9 cellular contexts compared by ENCODE assay signal in genomic region chr17:80221401-80221800, GRCh38. TPM values are rescaled to one million over a fixed set of nuclear protein-coding genes. Genes with fewer than 3 reads are reported as not detected.
DNase-seq lines count a peak whose midpoint lies in the region; ATAC-seq, FAIRE-seq and TF ChIP-seq lines count a peak whose summit lies in the region.
"Had no signal": no experiment of that assay in that cellular context is flagged by ENCODE, and none has a peak within 500 bp of the region (broad histone marks: within the 10 kb centered on the region; RNA-seq: fewer than 3 reads in every experiment).

No MANE protein-coding gene starts in this region.

- H3K27ac ChIP-seq in K562 (ENCODE audit: extremely low read depth, low read depth, low read length) = no peak overlapping the region
- no peak overlapping the region for H3K27ac ChIP-seq in lower lobe of right lung
- H3K27ac ChIP-seq in testis = peak overlapping the region; percentile 86 to 87

- H3K4me3 ChIP-seq in K562 (no peak overlapping the region), lower lobe of right lung (peak overlapping the region; percentile 96), testis (peak overlapping the region; percentile 79 to 81)

- H3K27me3 Mint-ChIP-seq in activated CD4-positive, alpha-beta T cell treated with anti-CD3 and anti-CD28 coated beads, Interleukin-2, amount 10 ng/mL, durations not matched to agents 7 days and 5 days = no peaks in the 10 kb centered on the region

- ATAC-seq in K562 (no peak), lower lobe of right lung (no peak), HG03025 (IDR thresholded peaks at IDR 0.05; ENCODE audit: low FRiP score, unreplicated experiment) (no peak)

- peaks cover 3% of the 10 kb centered on the region; the same call in 1 of the 3 replicates for H3K79me2 ChIP-seq in K562 (ENCODE audit: control insufficient read depth, insufficient read depth, low read length)

- H3K27me3 ChIP-seq in K562 (ENCODE audit: control insufficient read depth in 2 of 2, insufficient read depth in 2 of 2, low read length in 2 of 2) (no peaks in the 10 kb centered on the region), lower lobe of right lung (ENCODE audit: low read depth) (no peaks in the 10 kb centered on the region), testis (no peaks in the 10 kb centered on the region)

- peak overlapping the region; percentile 46 for H3K27ac Mint-ChIP-seq in activated CD4-positive, alpha-beta T cell treated with anti-CD3 and anti-CD28 coated beads, Interleukin-2, amount 10 ng/mL, durations not matched to agents 7 days and 5 days

- H2AFZ ChIP-seq in K562 (ENCODE audit: low read depth, low read length) = no peak overlapping the region

- peaks cover 5% of the 10 kb centered on the region for H3K36me3 Mint-ChIP-seq in activated CD4-positive, alpha-beta T cell treated with anti-CD3 and anti-CD28 coated beads, Interleukin-2, amount 10 ng/mL, durations not matched to agents 7 days and 5 days (ENCODE audit: low read depth)

- no peak for FAIRE-seq in K562 (lab: Jason Lieb, UNC)

- TF ChIP-seq POLR2A in K562 (conservative IDR thresholded peaks at IDR 0.05) (no peak), testis (IDR thresholded peaks at IDR 0.05) (no peak)

- in situ Hi-C loops in K562 (cut with MboI) = no loop called here

- peaks cover 23% of the 10 kb centered on the region for H3K4me1 Mint-ChIP-seq in activated CD4-positive, alpha-beta T cell treated with anti-CD3 and anti-CD28 coated beads, Interleukin-2, amount 10 ng/mL, durations not matched to agents 7 days and 5 days

- no peak overlapping the region for H3K4me2 ChIP-seq in K562 (ENCODE audit: insufficient read depth, low read length)

- WGBS in K562 (ENCODE audit: insufficient coverage, low coverage, missing lambda C conversion rate) = 88% methylated on average over 16 of the region's 20 CpGs
- WGBS in testis, 2 donors = 40 to 45% methylated on average over 8 to 19 of the region's 20 CpGs

- H3K36me3 ChIP-seq in K562 (ENCODE audit: control insufficient read depth, insufficient read depth, low read length) (peaks cover 14% of the 10 kb centered on the region; the same call in 1 of the 3 replicates), lower lobe of right lung (peaks cover 12% of the 10 kb centered on the region), testis (ENCODE audit: low read depth, missing control alignments) (no peaks in the 10 kb centered on the region)

- H3K9me3 ChIP-seq in K562 (replicated peaks; ENCODE audit: control insufficient read depth, insufficient read depth, low read depth, low read length) (no peaks in the 10 kb centered on the region), lower lobe of right lung (no peaks in the 10 kb centered on the region), testis (no peaks in the 10 kb centered on the region)

- H4K20me1 ChIP-seq in K562 (replicated peaks; ENCODE audit: control insufficient read depth, insufficient read depth, low read length) = 0 out of 2 replicates have a peak, but pooled peaks cover 7% of the 10 kb centered on the region

- no peak for TF ChIP-seq RAD21 in K562 (CRISPR knock-in tag; conservative IDR thresholded peaks at IDR 0.05 in 1 of 2, IDR thresholded peaks at IDR 0.05 in 1 of 2)

- POLR2A ChIA-PET in activated CD4-positive, alpha-beta T cell treated with anti-CD3 and anti-CD28 coated beads, Interleukin-2, amount 10 ng/mL, durations not matched to agents 7 days and 5 days (lab: Charles Lee) = no interaction called here
- POLR2A ChIA-PET in K562 (lab: Yijun Ruan, JAX) = no interaction called here

- intact Hi-C loops in K562 (cut with micrococcal nuclease) (no loop called here), lower lobe of right lung (cut with DNase I) (no loop called here), testis (cut with DNase I; ENCODE audit: low total_unique reads) (no loop called here)

- no peak overlapping the region for H3K9ac ChIP-seq in K562 (ENCODE audit: insufficient read depth in 1 of 2, low read depth in 2 of 2, low read length in 2 of 2)

- H3K9me3 Mint-ChIP-seq in activated CD4-positive, alpha-beta T cell treated with anti-CD3 and anti-CD28 coated beads, Interleukin-2, amount 10 ng/mL, durations not matched to agents 7 days and 5 days = no peaks in the 10 kb centered on the region

- peak overlapping the region; percentile 70 for H3K4me3 Mint-ChIP-seq in activated CD4-positive, alpha-beta T cell treated with anti-CD3 and anti-CD28 coated beads, Interleukin-2, amount 10 ng/mL, durations not matched to agents 7 days and 5 days

- DNase-seq in activated CD4-positive, alpha-beta T cell treated with anti-CD3 and anti-CD28 coated beads, Interleukin-2, amount 10 ng/mL, durations not matched to agents 7 days and 5 days = no peak
- no peak for DNase-seq in activated CD4-positive, alpha-beta T cell treated with anti-CD3 and anti-CD28 coated beads for 48 hours
- DNase-seq in K562 (ENCODE audit: extremely low read depth in 1 of 4, low spot score in 3 of 4) (no peak), lower lobe of right lung (no peak), testis (no peak), iPS-NIHi11 (ENCODE audit: low spot score) (no peak)
- no peak for DNase-seq in stimulated activated CD4-positive, alpha-beta T cell treated with anti-CD3 and anti-CD28 coated beads, Interleukin-12 subunit alpha, Interleukin-12 subunit beta, amount 100 ng/mL, for 4 hours
- DNase-seq: NCI-H748 treated with DMSO at 0.1 percent for 48 hours had no signal

- no TSS peak for BruUV-seq in K562 (replicated peaks; lab: Mats Ljungman, UMichigan)

- TF ChIP-seq EP300 in K562 (IDR thresholded peaks at IDR 0.05; ENCODE audit: low read length) = no peak

- TF ChIP-seq CTCF in K562 (IDR thresholded peaks at IDR 0.05 in 2 of 3, conservative IDR thresholded peaks at IDR 0.05 in 1 of 3; ENCODE audit: insufficient read depth in 2 of 3, low read depth in 1 of 3, low read length in 3 of 3) (no peak), lower lobe of right lung (IDR thresholded peaks at IDR 0.05) (no peak), testis (IDR thresholded peaks at IDR 0.05) (no peak)

- CTCF ChIA-PET in activated CD4-positive, alpha-beta T cell treated with anti-CD3 and anti-CD28 coated beads, Interleukin-2, amount 10 ng/mL, durations not matched to agents 7 days and 5 days (lab: Charles Lee) = no interaction called here
- CTCF ChIA-PET in K562 (lab: Yijun Ruan, JAX; ENCODE audit: low intra/inter-chr PET ratio) = no interaction called here

- H3K4me1 ChIP-seq in K562 (replicated peaks in 1 of 2; ENCODE audit: control insufficient read depth in 2 of 2, insufficient read depth in 2 of 2, low read length in 2 of 2) (peaks cover 9 to 48% of the 10 kb centered on the region in 2 experiments; a peak in 4 of 5 replicates), lower lobe of right lung (peaks cover 28% of the 10 kb centered on the region), testis (peaks cover 12% of the 10 kb centered on the region)

- H3K9me1 ChIP-seq in K562 (ENCODE audit: control insufficient read depth, insufficient read depth, low read length) = no peaks in the 10 kb centered on the region

RNA-seq across cellular contexts. Expression of gene SLC26A11, which starts 1.2 kb away (rescaled TPM):
- total RNA-seq in activated CD4-positive, alpha-beta T cell treated with anti-CD3 and anti-CD28 coated beads, Interleukin-2, amount 10 ng/mL, durations not matched to agents 7 days and 5 days = 1 to 10 TPM; 5.9 to 6.1 TPM
- total RNA-seq in K562 (2011; cell fraction: chromatin; rRNA removed; ENCODE audit: low replicate concordance) = 8.5 and 21.1 TPM in 2 replicates
- total RNA-seq in K562 (2011; cell fraction: nucleolus; rRNA removed) = 13.3 and 15.8 TPM in 2 replicates
- total RNA-seq in K562 (2011; cell fraction: nucleoplasm; rRNA removed) = 6.9 and 13.1 TPM in 2 replicates
- total RNA-seq in K562 (2014; rRNA removed) (1.5 and 3.4 TPM in 2 replicates), K562 (2014; rRNA removed; fragmentation: Illumina TruSeq; extraction: Trizol) (0.38 and 0.91 TPM in 2 replicates), K562 (2015; rRNA removed; fragmentation: Illumina TruSeq; extraction: Trizol) (1.0 and 1.4 TPM in 2 replicates), K562 (2021) (3.1 and 4.0 TPM in 2 replicates), lower lobe of right lung (42.4 TPM), testis (10 to 100 TPM; 16.9 to 19.0 TPM)
- polyA plus RNA-seq in K562 (2011; rRNA removed) (0.52 and 0.53 TPM in 2 replicates), K562 (2014; fragmentation: Illumina TruSeq; extraction: Trizol) (1.4 and 1.9 TPM in 2 replicates), K562 (2014; fragmentation: Nextera tagmentation; extraction: Ambion mirVana) (under 1 TPM in 1 of 2 experiments, not detected in 1; 0.06 TPM), K562 (2014; rRNA removed) (2.8 and 4.2 TPM in 2 replicates), testis (ENCODE audit: insufficient read depth, low read depth, low replicate concordance) (8.4 TPM)
- 0.43 and 1.2 TPM in 2 replicates for polyA plus RNA-seq in K562 (2011; cell fraction: cytosol; rRNA removed)
- 4.1 and 8.1 TPM in 2 replicates for polyA plus RNA-seq in K562 (2011; cell fraction: nucleus; rRNA removed)
- polyA plus RNA-seq in K562 (2012) = 2.7 and 5.4 TPM in 2 replicates
- 0.46 TPM in 1 of 2 replicates, not detected in the other for polyA minus RNA-seq in K562 (2011; rRNA and poly(A)+ RNA removed)
- polyA minus RNA-seq in K562 (2011; cell fraction: cytosol; rRNA and poly(A)+ RNA removed) = 0.57 and 1.9 TPM in 2 replicates
- 1.2 and 2.0 TPM in 2 replicates for polyA minus RNA-seq in K562 (2011; cell fraction: nucleus; rRNA and poly(A)+ RNA removed)

RNA-seq across cellular contexts. Expression of gene SGSH, which starts 1.3 kb away (rescaled TPM):
- 10 to 100 TPM; 31.5 to 34.3 TPM for total RNA-seq in activated CD4-positive, alpha-beta T cell treated with anti-CD3 and anti-CD28 coated beads, Interleukin-2, amount 10 ng/mL, durations not matched to agents 7 days and 5 days
- total RNA-seq in K562 (2011; cell fraction: chromatin; rRNA removed; ENCODE audit: low replicate concordance) = 47.4 and 72.7 TPM in 2 replicates
- 43.5 and 52.4 TPM in 2 replicates for total RNA-seq in K562 (2011; cell fraction: nucleolus; rRNA removed)
- total RNA-seq in K562 (2011; cell fraction: nucleoplasm; rRNA removed) = 40.5 and 41.1 TPM in 2 replicates
- total RNA-seq in K562 (2014; rRNA removed) (5.1 and 7.3 TPM in 2 replicates), K562 (2014; rRNA removed; fragmentation: Illumina TruSeq; extraction: Trizol) (2.5 and 2.6 TPM in 2 replicates), K562 (2015; rRNA removed; fragmentation: Illumina TruSeq; extraction: Trizol) (4.6 and 4.9 TPM in 2 replicates), K562 (2021) (11.8 and 15.7 TPM in 2 replicates), lower lobe of right lung (57.8 TPM), testis (10 to 100 TPM; 29.7 to 50.3 TPM)
- polyA plus RNA-seq in K562 (2011; rRNA removed) (2.5 and 4.8 TPM in 2 replicates), K562 (2014; fragmentation: Illumina TruSeq; extraction: Trizol) (6.3 and 11.2 TPM in 2 replicates), K562 (2014; fragmentation: Nextera tagmentation; extraction: Ambion mirVana) (under 1 TPM; 0.25 to 0.31 TPM), K562 (2014; rRNA removed) (8.2 and 9.8 TPM in 2 replicates), testis (ENCODE audit: insufficient read depth, low read depth, low replicate concordance) (19.8 TPM)
- polyA plus RNA-seq in K562 (2011; cell fraction: cytosol; rRNA removed) = 3.7 and 4.2 TPM in 2 replicates
- polyA plus RNA-seq in K562 (2011; cell fraction: nucleus; rRNA removed) = 19.2 and 29.1 TPM in 2 replicates
- polyA plus RNA-seq in K562 (2012) = 13.7 and 21.2 TPM in 2 replicates
- polyA minus RNA-seq in K562 (2011; rRNA and poly(A)+ RNA removed) = 2.6 TPM in 2 replicates
- 4.5 and 6.9 TPM in 2 replicates for polyA minus RNA-seq in K562 (2011; cell fraction: cytosol; rRNA and poly(A)+ RNA removed)
- polyA minus RNA-seq in K562 (2011; cell fraction: nucleus; rRNA and poly(A)+ RNA removed) = 3.4 and 6.3 TPM in 2 replicates

RNA-seq across cellular contexts. Expression of gene RNF213, which starts 39.3 kb away (rescaled TPM):
- total RNA-seq in activated CD4-positive, alpha-beta T cell treated with anti-CD3 and anti-CD28 coated beads, Interleukin-2, amount 10 ng/mL, durations not matched to agents 7 days and 5 days = 100 to 1,000 TPM; 579 to 602 TPM
- 548 and 579 TPM in 2 replicates for total RNA-seq in K562 (2011; cell fraction: chromatin; rRNA removed; ENCODE audit: low replicate concordance)
- total RNA-seq in K562 (2011; cell fraction: nucleolus; rRNA removed) = 219 and 226 TPM in 2 replicates
- total RNA-seq in K562 (2011; cell fraction: nucleoplasm; rRNA removed) = 260 and 263 TPM in 2 replicates
- total RNA-seq in K562 (2014; rRNA removed) = 13.2 and 17.1 TPM in 2 replicates
- total RNA-seq in K562 (2014; rRNA removed; fragmentation: Illumina TruSeq; extraction: Trizol) = 19.8 and 20.9 TPM in 2 replicates
- total RNA-seq in K562 (2015; rRNA removed; fragmentation: Illumina TruSeq; extraction: Trizol) = 17.8 and 17.9 TPM in 2 replicates
- total RNA-seq in K562 (2021) = 33.6 and 34.3 TPM in 2 replicates
- 26.7 and 36.2 TPM in 2 replicates for polyA plus RNA-seq in K562 (2011; rRNA removed)
- 14.1 and 15.8 TPM in 2 replicates for polyA plus RNA-seq in K562 (2011; cell fraction: cytosol; rRNA removed)
- 220 and 234 TPM in 2 replicates for polyA plus RNA-seq in K562 (2011; cell fraction: nucleus; rRNA removed)
- polyA plus RNA-seq in K562 (2012) = 27.2 and 54.8 TPM in 2 replicates
- polyA plus RNA-seq in K562 (2014; fragmentation: Illumina TruSeq; extraction: Trizol) = 24.2 and 26.9 TPM in 2 replicates
- polyA plus RNA-seq in K562 (2014; fragmentation: Nextera tagmentation; extraction: Ambion mirVana) = 1 to 10 TPM; 5.3 to 7.1 TPM
- 15.9 and 20.1 TPM in 2 replicates for polyA plus RNA-seq in K562 (2014; rRNA removed)
- 58.3 and 80.5 TPM in 2 replicates for polyA minus RNA-seq in K562 (2011; rRNA and poly(A)+ RNA removed)
- 48.1 and 56.1 TPM in 2 replicates for polyA minus RNA-seq in K562 (2011; cell fraction: cytosol; rRNA and poly(A)+ RNA removed)
- polyA minus RNA-seq in K562 (2011; cell fraction: nucleus; rRNA and poly(A)+ RNA removed) = 71.6 and 112 TPM in 2 replicates
- total RNA-seq in lower lobe of right lung = 300 TPM
- total RNA-seq in testis = 10 to 100 TPM; 66.9 to 68.9 TPM
- 25.3 TPM for polyA plus RNA-seq in testis (ENCODE audit: insufficient read depth, low read depth, low replicate concordance)

RNA-seq across cellular contexts. Expression of gene CARD14, which starts 51.6 kb away (rescaled TPM):
- total RNA-seq in activated CD4-positive, alpha-beta T cell treated with anti-CD3 and anti-CD28 coated beads, Interleukin-2, amount 10 ng/mL, durations not matched to agents 7 days and 5 days = not detected
- total RNA-seq in K562 (2011; cell fraction: chromatin; rRNA removed; ENCODE audit: low replicate concordance) = not detected in 2 replicates
- total RNA-seq in K562 (2011; cell fraction: nucleolus; rRNA removed) = not detected in 2 replicates
- total RNA-seq in K562 (2011; cell fraction: nucleoplasm; rRNA removed) = not detected in 2 replicates
- total RNA-seq in K562 (2014; rRNA removed) = not detected in 2 replicates
- total RNA-seq in K562 (2014; rRNA removed; fragmentation: Illumina TruSeq; extraction: Trizol) = not detected in 2 replicates
- total RNA-seq in K562 (2015; rRNA removed; fragmentation: Illumina TruSeq; extraction: Trizol) = not detected in 2 replicates
- total RNA-seq in K562 (2021) = not detected in 2 replicates
- not detected in 2 replicates for polyA plus RNA-seq in K562 (2011; rRNA removed)
- not detected in 2 replicates for polyA plus RNA-seq in K562 (2011; cell fraction: cytosol; rRNA removed)
- polyA plus RNA-seq in K562 (2011; cell fraction: nucleus; rRNA removed) = not detected in 2 replicates
- 0.05 and 0.24 TPM in 2 replicates for polyA plus RNA-seq in K562 (2012)
- not detected in 2 replicates for polyA plus RNA-seq in K562 (2014; fragmentation: Illumina TruSeq; extraction: Trizol)
- not detected for polyA plus RNA-seq in K562 (2014; fragmentation: Nextera tagmentation; extraction: Ambion mirVana)
- polyA plus RNA-seq in K562 (2014; rRNA removed) = not detected in 2 replicates
- polyA minus RNA-seq in K562 (2011; rRNA and poly(A)+ RNA removed) = not detected in 2 replicates
- polyA minus RNA-seq in K562 (2011; cell fraction: cytosol; rRNA and poly(A)+ RNA removed) = 3.2 TPM in 1 of 2 replicates, not detected in the other
- not detected in 2 replicates for polyA minus RNA-seq in K562 (2011; cell fraction: nucleus; rRNA and poly(A)+ RNA removed)
- total RNA-seq in lower lobe of right lung = 0.50 TPM
- total RNA-seq in testis = 1 to 10 TPM; 3.5 to 6.1 TPM
- polyA plus RNA-seq in testis (ENCODE audit: insufficient read depth, low read depth, low replicate concordance) = 2.1 TPM

Comparison
In these comparisons a context has a peak if more than half of its experiments do, and no peak if none do; other contexts are left out.
1. H3K27ac ChIP-seq: peak in testis (2 of 2); none in K562 (single experiment) and lower lobe of right lung (single experiment).